In the genomic region with DNA sequence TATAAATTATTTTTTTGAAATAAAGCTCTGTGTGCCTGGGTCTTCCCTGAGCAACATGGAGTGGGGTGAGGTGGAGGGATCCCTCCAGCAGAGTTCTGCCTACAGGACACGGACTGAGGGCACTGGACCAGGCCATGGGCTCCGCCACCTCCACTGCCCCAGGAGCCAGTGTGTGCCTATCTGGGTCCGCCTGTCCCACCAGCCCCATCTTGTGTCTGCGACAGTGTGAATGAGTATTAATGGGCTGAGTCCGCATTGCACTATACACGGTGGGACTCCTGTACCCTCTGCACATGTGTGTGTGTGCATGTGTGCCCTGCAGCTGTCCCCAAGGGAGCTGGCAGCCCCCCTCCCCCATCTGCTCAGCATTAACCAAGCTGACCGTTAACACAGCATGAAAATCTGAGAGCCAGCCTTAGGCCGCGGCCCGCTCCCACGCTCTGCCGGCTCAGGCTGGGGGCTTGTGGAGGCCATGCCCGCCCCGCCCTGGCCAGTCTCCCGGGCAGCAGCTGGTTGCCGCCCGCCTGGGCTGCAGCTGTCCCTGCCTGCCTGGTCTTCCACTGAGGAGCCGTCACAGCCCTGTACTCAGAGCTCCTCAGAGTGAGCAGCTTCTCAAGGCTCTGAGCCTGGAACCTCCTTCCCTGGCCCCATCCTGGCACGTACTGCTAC, we compare ENCODE assay signal across 1 cellular context.
TF ChIP-seq lines count a peak whose summit lies in the region.

No MANE protein-coding gene starts in this region.

TF ChIP-seq in SK-N-SH, 30 proteins besides CTCF, POLR2A, EP300 and RAD21 (continued from another document):
- TF ChIP-seq PBX3 (IDR thresholded peaks at IDR 0.05) (no peak), FOSL2 (IDR thresholded peaks at IDR 0.05; ENCODE audit: borderline replicate concordance, low read depth) (no peak), TAF1 (IDR thresholded peaks at IDR 0.05; ENCODE audit: borderline replicate concordance, low read depth, low read length) (no peak), CHD2 (IDR thresholded peaks at IDR 0.05; ENCODE audit: low read length, partially characterized antibody) (no peak), SMC3 (IDR thresholded peaks at IDR 0.05; ENCODE audit: low read depth, low read length) (no peak), USF2 (IDR thresholded peaks at IDR 0.05; ENCODE audit: borderline replicate concordance, low read depth, low read length) (no peak)
- TF ChIP-seq, protein P1, sequence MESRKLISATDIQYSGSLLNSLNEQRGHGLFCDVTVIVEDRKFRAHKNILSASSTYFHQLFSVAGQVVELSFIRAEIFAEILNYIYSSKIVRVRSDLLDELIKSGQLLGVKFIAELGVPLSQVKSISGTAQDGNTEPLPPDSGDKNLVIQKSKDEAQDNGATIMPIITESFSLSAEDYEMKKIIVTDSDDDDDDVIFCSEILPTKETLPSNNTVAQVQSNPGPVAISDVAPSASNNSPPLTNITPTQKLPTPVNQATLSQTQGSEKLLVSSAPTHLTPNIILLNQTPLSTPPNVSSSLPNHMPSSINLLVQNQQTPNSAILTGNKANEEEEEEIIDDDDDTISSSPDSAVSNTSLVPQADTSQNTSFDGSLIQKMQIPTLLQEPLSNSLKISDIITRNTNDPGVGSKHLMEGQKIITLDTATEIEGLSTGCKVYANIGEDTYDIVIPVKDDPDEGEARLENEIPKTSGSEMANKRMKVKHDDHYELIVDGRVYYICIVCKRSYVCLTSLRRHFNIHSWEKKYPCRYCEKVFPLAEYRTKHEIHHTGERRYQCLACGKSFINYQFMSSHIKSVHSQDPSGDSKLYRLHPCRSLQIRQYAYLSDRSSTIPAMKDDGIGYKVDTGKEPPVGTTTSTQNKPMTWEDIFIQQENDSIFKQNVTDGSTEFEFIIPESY (IDR thresholded peaks at IDR 0.05; ENCODE audit: borderline replicate concordance, low read depth), result no peak
